In the genomic region with DNA sequence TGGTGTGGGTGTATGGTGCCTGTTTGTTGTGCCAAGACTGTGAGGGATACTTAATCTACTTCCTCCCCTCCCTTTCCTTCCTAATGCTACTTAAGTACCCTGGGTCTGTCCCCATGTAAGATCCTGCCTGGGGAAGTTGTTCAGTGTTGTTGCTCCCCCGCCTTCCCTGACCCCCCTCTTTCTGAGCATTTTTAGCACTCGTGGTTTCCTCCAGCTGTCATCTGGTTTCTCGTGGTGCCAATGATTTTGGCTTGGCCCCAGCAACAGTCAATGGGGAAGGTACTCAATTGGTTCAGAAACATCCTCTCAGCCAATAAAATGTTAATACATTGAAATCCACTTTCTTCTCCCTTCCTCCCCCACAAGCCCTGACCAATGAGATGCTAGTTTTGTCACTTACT, we compare ENCODE assay signal across 8 cellular contexts. TPM values are rescaled to one million over a fixed set of nuclear protein-coding genes. Genes with fewer than 3 reads are reported as not detected.
DNase-seq lines count a peak whose midpoint lies in the region; ATAC-seq and TF ChIP-seq lines count a peak whose summit lies in the region.

No MANE protein-coding gene starts in this region.

- H3K9ac ChIP-seq in fibroblast of lung (ENCODE audit: insufficient read depth, low read length): no peak overlapping the region

- H2AFZ ChIP-seq in fibroblast of lung (ENCODE audit: low read length): peak overlapping the region; percentile 50
- H2AFZ ChIP-seq in PC-9: no peak overlapping the region

- peaks cover 2% of the 10 kb centered on the region for H3K4me1 ChIP-seq in fibroblast of lung (ENCODE audit: control insufficient read depth, extremely low read depth, insufficient read depth, low read length)
- H3K4me1 ChIP-seq in PC-9 (replicated peaks; ENCODE audit: insufficient read depth): peaks cover 9% of the 10 kb centered on the region
- no peaks in the 10 kb centered on the region for H3K4me1 ChIP-seq in HAP-1

- intact Hi-C loops in sciatic nerve (cut with DNase I): no loop called here
- intact Hi-C loops in PC-9 (cut with micrococcal nuclease; ENCODE audit: unreplicated experiment): no loop called here

- H3K4me2 ChIP-seq in fibroblast of lung (ENCODE audit: extremely low read depth, insufficient read depth, low read length) (no peak overlapping the region), PC-9 (no peak overlapping the region)

- H3K36me3 ChIP-seq in fibroblast of lung (ENCODE audit: control insufficient read depth, insufficient read depth, low read length): no peaks in the 10 kb centered on the region
- no peaks in the 10 kb centered on the region for H3K36me3 ChIP-seq in PC-9 (ENCODE audit: low read depth)
- no peaks in the 10 kb centered on the region for H3K36me3 ChIP-seq in HAP-1 (replicated peaks)

- POLR2A ChIA-PET in PC-9 (lab: Charles Lee; ENCODE audit: unreplicated experiment): no interaction called here

- no peaks in the 10 kb centered on the region for H3K9me2 ChIP-seq in PC-9 (ENCODE audit: insufficient read depth)

- DNase-seq in NCI-H446 treated with DMSO at 0.1 percent for 48 hours (lab: John Stamatoyannopoulos, UW) (peak; percentile 97), activated T-cell treated with anti-CD3 and anti-CD28 coated beads for 1 hour (ENCODE audit: low read depth) (peak; percentile 62), fibroblast of lung (ENCODE audit: low read depth in 2 of 2) (peak; percentile 59 to 65), sciatic nerve (ENCODE audit: low spot score) (peak; percentile 75), PC-9 (no peak), HAP-1 (ENCODE audit: low spot score in 2 of 2) (no peak)

- no peak overlapping the region for H3K4me3 ChIP-seq in fibroblast of lung (replicated peaks in 1 of 4; ENCODE audit: control extremely low read depth in 1 of 4, insufficient read depth in 1 of 4, low read depth in 3 of 4, low read length in 4 of 4)
- no peak overlapping the region for H3K4me3 ChIP-seq in PC-9
- no peak overlapping the region for H3K4me3 ChIP-seq in HAP-1

- no peak for TF ChIP-seq CTCF in fibroblast of lung (conservative IDR thresholded peaks at IDR 0.05 in 1 of 2, IDR thresholded peaks at IDR 0.05 in 1 of 2; ENCODE audit: low read depth in 1 of 2, low read length in 2 of 2)
- no peak for TF ChIP-seq CTCF in PC-9 (conservative IDR thresholded peaks at IDR 0.05)

- ATAC-seq in GM18520 (IDR thresholded peaks at IDR 0.05; ENCODE audit: unreplicated experiment) (peak; percentile 67), HG02852 (IDR thresholded peaks at IDR 0.05; ENCODE audit: unreplicated experiment) (peak; percentile 67), sciatic nerve (peak; percentile 89)

- BruUV-seq in PC-9 (replicated peaks; lab: Mats Ljungman, UMichigan): no TSS peak

- CTCF ChIA-PET in PC-9 (lab: Charles Lee): no interaction called here

- H3K27ac ChIP-seq in fibroblast of lung (ENCODE audit: insufficient read depth, low read length): no peak overlapping the region
- H3K27ac ChIP-seq in PC-9: no peak overlapping the region

- H3K79me2 ChIP-seq in fibroblast of lung (ENCODE audit: control insufficient read depth, insufficient read depth, low read length) (no peaks in the 10 kb centered on the region), PC-9 (ENCODE audit: low read depth) (no peaks in the 10 kb centered on the region)

- no peaks in the 10 kb centered on the region for H3K9me3 ChIP-seq in fibroblast of lung (ENCODE audit: control insufficient read depth, insufficient read depth, low read depth, low read length)
- H3K9me3 ChIP-seq in PC-9 (ENCODE audit: insufficient read depth, low read depth): no peaks in the 10 kb centered on the region
- no peaks in the 10 kb centered on the region for H3K9me3 ChIP-seq in HAP-1

- H3F3A ChIP-seq in PC-9 (ENCODE audit: insufficient read depth, low read depth): peaks cover 3% of the 10 kb centered on the region; the same call in 1 of the 2 replicates

- in situ Hi-C loops in HAP-1 (cut with MboI; ENCODE audit: low sequenced_read_pairs): loop anchor here (25.0 kb wide), 1 partner anchor 552 kb away; a partner anchor contains a TSS

- H3K27me3 ChIP-seq in fibroblast of lung (ENCODE audit: control insufficient read depth, insufficient read depth, low read length): no peaks in the 10 kb centered on the region
- H3K27me3 ChIP-seq in PC-9 (ENCODE audit: insufficient read depth, low read depth): no peaks in the 10 kb centered on the region
- H3K27me3 ChIP-seq in HAP-1 (ENCODE audit: low read depth): 0 out of 2 replicates have a peak, but pooled peaks cover 3% of the 10 kb centered on the region

- H4K20me1 ChIP-seq in fibroblast of lung (ENCODE audit: control insufficient read depth, extremely low read depth, insufficient read depth, low read length) (no peaks in the 10 kb centered on the region), PC-9 (ENCODE audit: insufficient read depth) (no peaks in the 10 kb centered on the region)

RNA-seq across cellular contexts. Expression of a gene that starts 8.0 kb away (rescaled TPM):
- total RNA-seq in fibroblast of lung (13.4 and 18.7 TPM in 2 replicates), sciatic nerve (21.0 TPM), PC-9 (2021) (35.5 and 47.8 TPM in 2 replicates)
- 17.8 and 19.2 TPM in 2 replicates for polyA plus RNA-seq in fibroblast of lung
- 18.9 and 19.1 TPM in 2 replicates for polyA plus RNA-seq in fibroblast of lung (2012)
- polyA minus RNA-seq in fibroblast of lung (ENCODE audit: low replicate concordance): 28.8 and 39.9 TPM in 2 replicates

RNA-seq across cellular contexts. Expression of a gene that starts 13.6 kb away (rescaled TPM):
- 0.51 and 1.3 TPM in 2 replicates for total RNA-seq in fibroblast of lung
- polyA plus RNA-seq in fibroblast of lung: 0.75 and 1.0 TPM in 2 replicates
- 1.3 and 1.9 TPM in 2 replicates for polyA plus RNA-seq in fibroblast of lung (2012)
- 6.6 and 14.3 TPM in 2 replicates for polyA minus RNA-seq in fibroblast of lung (ENCODE audit: low replicate concordance)
- total RNA-seq in sciatic nerve: 75.9 TPM
- 0.08 TPM in 1 of 2 replicates, not detected in the other for total RNA-seq in PC-9 (2021)

RNA-seq across cellular contexts. Expression of a gene that starts 16.9 kb away (rescaled TPM):
- total RNA-seq in fibroblast of lung (142 and 194 TPM in 2 replicates), sciatic nerve (76.5 TPM), PC-9 (2021) (99.5 and 107 TPM in 2 replicates)
- polyA plus RNA-seq in fibroblast of lung: 135 and 141 TPM in 2 replicates
- polyA plus RNA-seq in fibroblast of lung (2012): 104 and 105 TPM in 2 replicates
- 144 and 179 TPM in 2 replicates for polyA minus RNA-seq in fibroblast of lung (ENCODE audit: low replicate concordance)

RNA-seq across cellular contexts. Expression of a gene that starts 19.1 kb away (rescaled TPM):
- 9.2 and 12.2 TPM in 2 replicates for total RNA-seq in fibroblast of lung
- polyA plus RNA-seq in fibroblast of lung: 5.6 and 6.0 TPM in 2 replicates
- polyA plus RNA-seq in fibroblast of lung (2012): 8.1 and 9.4 TPM in 2 replicates
- 7.0 and 17.6 TPM in 2 replicates for polyA minus RNA-seq in fibroblast of lung (ENCODE audit: low replicate concordance)
- 25.0 TPM for total RNA-seq in sciatic nerve
- 23.1 and 26.4 TPM in 2 replicates for total RNA-seq in PC-9 (2021)

RNA-seq across cellular contexts. Expression of a gene that starts 26.0 kb away (rescaled TPM):
- total RNA-seq in fibroblast of lung: 7.7 and 10.2 TPM in 2 replicates
- 11.7 and 13.6 TPM in 2 replicates for polyA plus RNA-seq in fibroblast of lung
- 8.7 and 13.1 TPM in 2 replicates for polyA plus RNA-seq in fibroblast of lung (2012)
- polyA minus RNA-seq in fibroblast of lung (ENCODE audit: low replicate concordance): 16.7 and 25.4 TPM in 2 replicates
- total RNA-seq in sciatic nerve: 23.5 TPM
- total RNA-seq in PC-9 (2021): 32.3 and 34.8 TPM in 2 replicates

Comparison
In these comparisons a context has a peak if more than half of its experiments do, and no peak if none do; other contexts are left out.
1. DNase-seq: peak in NCI-H446 treated with DMSO at 0.1 percent for 48 hours (single experiment), activated T-cell treated with anti-CD3 and anti-CD28 coated beads for 1 hour (single experiment), fibroblast of lung (2 of 2) and sciatic nerve (single experiment); none in PC-9 (0 of 2) and HAP-1 (0 of 2).
2. RNA of a gene that starts 13.6 kb away (total RNA-seq): 75.9 TPM in sciatic nerve (single experiment); 0.51 to 1.3 TPM in fibroblast of lung and 0.08 TPM in PC-9; every median in the first group is over 10 times any median in the second.
3. Peak in every context shown above with its lines, with median percentiles within 50 percentile points of each other: ATAC-seq.